Comparison of ENCODE assay signal across 1 cellular context in genomic region chr16:71337631-71338030, GRCh38.
TF ChIP-seq lines count a peak whose summit lies in the region.

No MANE protein-coding gene starts in this region.

TF ChIP-seq in HCT116, 20 proteins besides CTCF, POLR2A, EP300 and RAD21:
- TF ChIP-seq MAX (IDR thresholded peaks at IDR 0.05) (no peak), EZH2phosphoT487 (IDR thresholded peaks at IDR 0.05; ENCODE audit: borderline replicate concordance) (no peak), YY1 (IDR thresholded peaks at IDR 0.05; ENCODE audit: extremely low read depth, insufficient replicate concordance, low read depth, low read length) (no peak), EZH2 (IDR thresholded peaks at IDR 0.05) (no peak), ATF3 (IDR thresholded peaks at IDR 0.05) (no peak), ZNF274 (IDR thresholded peaks at IDR 0.05; ENCODE audit: low read depth, low read length) (no peak), POLR2AphosphoS5 (IDR thresholded peaks at IDR 0.05; ENCODE audit: low read depth, low read length) (no peak), ELF1 (IDR thresholded peaks at IDR 0.05; ENCODE audit: borderline replicate concordance, low read depth) (no peak), EGR1 (IDR thresholded peaks at IDR 0.05; ENCODE audit: low read depth) (no peak), ZFX (IDR thresholded peaks at IDR 0.05) (no peak), TCF7L2 (IDR thresholded peaks at IDR 0.05; ENCODE audit: borderline replicate concordance, extremely low read depth, insufficient read depth, insufficient read length) (no peak)
